Comparison of ENCODE assay signal across 32 cellular contexts in genomic region chr6:21398741-21399140, GRCh38.
"Had no signal": no experiment of that assay in that cellular context is flagged by ENCODE, and none has a peak within 500 bp of the region (broad histone marks: within the 10 kb centered on the region; RNA-seq: fewer than 3 reads in every experiment).

No MANE protein-coding gene starts in this region.

- H3K4me1 Mint-ChIP-seq: activated naive CD4-positive, alpha-beta T cell treated with anti-CD3 and anti-CD28 coated beads, Interleukin-2, amount 10 ng/mL, durations not matched to agents 7 days and 5 days; activated naive CD8-positive, alpha-beta T cell treated with anti-CD3 and anti-CD28 coated beads, Interleukin-2, amount 10 ng/mL, durations not matched to agents 7 days and 5 days; T-helper 17 cell had no signal

- H3K36me3 ChIP-seq: ascending aorta, breast epithelium, cardiac muscle cell, colonic mucosa, esophagus squamous epithelium, WERI-Rb-1 had no signal

- ATAC-seq: activated CD4-positive, alpha-beta T cell treated with anti-CD3 and anti-CD28 coated beads for 36 hours; activated CD8-positive, alpha-beta T cell treated with anti-CD3 and anti-CD28 coated beads, Interleukin-2, amount 10 ng/mL, durations not matched to agents 7 days and 5 days; activated naive CD4-positive, alpha-beta T cell treated with anti-CD3 and anti-CD28 coated beads, Interleukin-2, amount 50 U/mL, for 72 hours; activated T-cell treated with anti-CD3 and anti-CD28 coated beads, Interleukin-2, amount 50 U/mL, for 72 hours; T-helper 17 cell had no signal

- H3K9me3 Mint-ChIP-seq: activated CD4-positive, alpha-beta memory T cell treated with anti-CD3 and anti-CD28 coated beads for 36 hours; activated naive CD4-positive, alpha-beta T cell treated with anti-CD3 and anti-CD28 coated beads, Interleukin-2, amount 10 ng/mL, durations not matched to agents 7 days and 5 days; activated naive CD4-positive, alpha-beta T cell treated with anti-CD3 and anti-CD28 coated beads, Interleukin-2, amount 50 U/mL, for 72 hours; activated naive CD8-positive, alpha-beta T cell treated with anti-CD3 and anti-CD28 coated beads, Interleukin-2, amount 10 ng/mL, durations not matched to agents 7 days and 5 days; activated T-cell treated with anti-CD3 and anti-CD28 coated beads, Interleukin-2, amount 50 U/mL, for 24 hours; activated T-cell treated with anti-CD3 and anti-CD28 coated beads, Interleukin-2, amount 50 U/mL, for 72 hours; T-helper 2 cell treated with Interferon-gamma antibody and Interleukin-4, amounts not matched to agents 5 μg/mL and 100 μg/mL, for 36 hours had no signal

- H3K4me3 Mint-ChIP-seq: activated CD4-positive, alpha-beta memory T cell treated with anti-CD3 and anti-CD28 coated beads for 36 hours; activated CD4-positive, alpha-beta T cell treated with anti-CD3 and anti-CD28 coated beads for 36 hours; activated CD4-positive, alpha-beta T cell treated with anti-CD3 and anti-CD28 coated beads, Interleukin-2, amount 10 ng/mL, durations not matched to agents 24 days and 14 days; activated CD8-positive, alpha-beta T cell treated with anti-CD3 and anti-CD28 coated beads, Interleukin-2, amount 10 ng/mL, durations not matched to agents 7 days and 5 days; activated naive CD4-positive, alpha-beta T cell treated with anti-CD3 and anti-CD28 coated beads, Interleukin-2, amount 10 ng/mL, durations not matched to agents 7 days and 5 days; activated naive CD8-positive, alpha-beta T cell treated with anti-CD3 and anti-CD28 coated beads, Interleukin-2, amount 10 ng/mL, durations not matched to agents 7 days and 5 days; activated T-cell treated with anti-CD3 and anti-CD28 coated beads, Interleukin-2, amount 50 U/mL, for 24 hours; activated T-cell treated with anti-CD3 and anti-CD28 coated beads, Interleukin-2, amount 50 U/mL, for 72 hours; brain; T-helper 17 cell; T-helper 2 cell treated with Interferon-gamma antibody and Interleukin-4, amounts not matched to agents 5 μg/mL and 100 μg/mL, for 36 hours had no signal

- H3K27me3 ChIP-seq: ascending aorta, breast epithelium, cardiac muscle cell, colonic mucosa, esophagus squamous epithelium had no signal

- H3K9me3 ChIP-seq: ascending aorta, breast epithelium, colonic mucosa, esophagus squamous epithelium had no signal

- H3K4me1 ChIP-seq: ascending aorta, breast epithelium, colonic mucosa, esophagus squamous epithelium had no signal

- H3K27ac ChIP-seq: ascending aorta, breast epithelium, cardiac muscle cell, colonic mucosa, epithelial cell of prostate, esophagus squamous epithelium, WERI-Rb-1 had no signal

- H3K4me3 ChIP-seq: ascending aorta, breast epithelium, cardiac muscle cell, colonic mucosa, esophagus squamous epithelium had no signal

- DNase-seq: activated CD4-positive, alpha-beta memory T cell treated with anti-CD3 and anti-CD28 coated beads for 36 hours; activated CD4-positive, alpha-beta T cell treated with anti-CD3 and anti-CD28 coated beads for 36 hours; activated CD4-positive, alpha-beta T cell treated with anti-CD3 and anti-CD28 coated beads, Interleukin-2, amount 10 ng/mL, durations not matched to agents 24 days and 14 days; activated CD4-positive, CD25-positive, alpha-beta regulatory T cell; activated CD4-positive, CD25-positive, alpha-beta regulatory T cell treated with anti-CD3 and anti-CD28 coated beads, Interleukin-2, amount 50 U/mL, for 72 hours; activated CD8-positive, alpha-beta memory T cell treated with anti-CD3 and anti-CD28 coated beads, Interleukin-2, amount 50 U/mL, for 48 hours; activated CD8-positive, alpha-beta T cell treated with anti-CD3 and anti-CD28 coated beads, Interleukin-2, amount 10 ng/mL, durations not matched to agents 7 days and 5 days; activated gamma-delta T cell; activated naive CD4-positive, alpha-beta T cell; activated naive CD4-positive, alpha-beta T cell treated with anti-CD3 and anti-CD28 coated beads, Interleukin-2, amount 10 ng/mL, durations not matched to agents 7 days and 5 days; activated naive CD8-positive, alpha-beta T cell treated with anti-CD3 and anti-CD28 coated beads, Interleukin-2, amount 10 ng/mL, durations not matched to agents 7 days and 5 days; activated T-cell treated with anti-CD3 and anti-CD28 coated beads for 4 hours; activated T-cell treated with anti-CD3 and anti-CD28 coated beads, Interleukin-2, amount 50 U/mL, for 24 hours; activated T-cell treated with anti-CD3 and anti-CD28 coated beads, Interleukin-2, amount 50 U/mL, for 72 hours; central memory CD4-positive, alpha-beta T cell; cerebellar nuclear complex; colonic mucosa; effector CD8-positive, alpha-beta T cell; esophagus squamous epithelium; foreskin melanocyte; head of caudate nucleus; T-helper 1 cell; T-helper 17 cell; T1000; WERI-Rb-1 had no signal

- H3K27ac Mint-ChIP-seq: activated CD4-positive, alpha-beta memory T cell treated with anti-CD3 and anti-CD28 coated beads for 36 hours; activated CD4-positive, alpha-beta T cell treated with anti-CD3 and anti-CD28 coated beads for 36 hours; activated CD4-positive, alpha-beta T cell treated with anti-CD3 and anti-CD28 coated beads, Interleukin-2, amount 10 ng/mL, durations not matched to agents 24 days and 14 days; activated CD8-positive, alpha-beta T cell treated with anti-CD3 and anti-CD28 coated beads, Interleukin-2, amount 10 ng/mL, durations not matched to agents 7 days and 5 days; activated naive CD4-positive, alpha-beta T cell treated with anti-CD3 and anti-CD28 coated beads, Interleukin-2, amount 10 ng/mL, durations not matched to agents 7 days and 5 days; activated naive CD4-positive, alpha-beta T cell treated with anti-CD3 and anti-CD28 coated beads, Interleukin-2, amount 50 U/mL, for 72 hours; activated naive CD8-positive, alpha-beta T cell treated with anti-CD3 and anti-CD28 coated beads, Interleukin-2, amount 10 ng/mL, durations not matched to agents 7 days and 5 days; activated T-cell treated with anti-CD3 and anti-CD28 coated beads, Interleukin-2, amount 50 U/mL, for 24 hours; activated T-cell treated with anti-CD3 and anti-CD28 coated beads, Interleukin-2, amount 50 U/mL, for 72 hours; T-helper 17 cell; T-helper 2 cell treated with Interferon-gamma antibody and Interleukin-4, amounts not matched to agents 5 μg/mL and 100 μg/mL, for 36 hours had no signal

- H3K27me3 Mint-ChIP-seq: activated naive CD4-positive, alpha-beta T cell treated with anti-CD3 and anti-CD28 coated beads, Interleukin-2, amount 10 ng/mL, durations not matched to agents 7 days and 5 days; T-helper 17 cell had no signal

- H3K36me3 Mint-ChIP-seq: activated CD4-positive, alpha-beta memory T cell treated with anti-CD3 and anti-CD28 coated beads for 36 hours; activated naive CD4-positive, alpha-beta T cell treated with anti-CD3 and anti-CD28 coated beads, Interleukin-2, amount 10 ng/mL, durations not matched to agents 7 days and 5 days; activated naive CD4-positive, alpha-beta T cell treated with anti-CD3 and anti-CD28 coated beads, Interleukin-2, amount 50 U/mL, for 72 hours; activated naive CD8-positive, alpha-beta T cell treated with anti-CD3 and anti-CD28 coated beads, Interleukin-2, amount 10 ng/mL, durations not matched to agents 7 days and 5 days; brain had no signal
